19 cellular contexts compared by ENCODE assay signal in the genomic region with DNA sequence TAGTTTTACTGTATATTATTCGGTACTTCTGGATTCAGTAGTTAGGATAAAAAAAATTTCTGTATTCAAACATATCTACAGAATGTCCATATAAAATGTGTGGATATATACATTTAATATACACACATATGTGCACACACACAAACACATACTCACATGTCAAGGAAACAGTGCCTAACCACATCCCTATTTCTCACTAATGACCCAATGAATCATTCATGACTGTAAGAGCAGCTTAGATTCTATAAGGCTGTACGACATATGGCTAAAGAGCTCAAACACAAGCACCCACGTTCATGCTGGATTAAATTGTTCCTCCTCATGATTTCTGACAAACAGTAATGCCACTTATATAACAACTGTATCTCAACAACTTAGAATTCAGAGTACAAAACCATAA.
A peak's percentile ranks its signal among the peaks of the same experiment; 100 is the strongest.
DNase-seq lines count a peak whose midpoint lies in the region; FAIRE-seq and TF ChIP-seq lines count a peak whose summit lies in the region.
"Had no signal": no experiment of that assay in that cellular context is flagged by ENCODE, and none has a peak within 500 bp of the region (broad histone marks: within the 10 kb centered on the region; RNA-seq: fewer than 3 reads in every experiment).

No MANE protein-coding gene starts in this region.

- TF ChIP-seq EP300 in ovary (IDR thresholded peaks at IDR 0.05): no peak

- intact Hi-C loops in ovary (cut with DNase I): no loop called here

- DNase-seq in NCI-H345 (lab: John Stamatoyannopoulos, UW) (peak; percentile 15), NCI-H345 treated with DMSO at 0.1 percent for 48 hours (lab: John Stamatoyannopoulos, UW; ENCODE audit: unreplicated experiment) (no peak), NCI-H524 (lab: John Stamatoyannopoulos, UW) (peak; percentile 28 to 89), bronchial epithelial cell (ENCODE audit: low read depth) (peak; percentile 1), ovary (no peak), NCI-H2081 (lab: John Stamatoyannopoulos, UW) (no peak)
- DNase-seq in activated naive CD4-positive, alpha-beta T cell (lab: John Stamatoyannopoulos, UW): no peak
- DNase-seq: Caco-2; CD4-positive, alpha-beta T cell; DMS79; H7; KG1; NCI-H1092 treated with DMSO at 0.1 percent for 48 hours; NCI-H146; NCI-H2081 treated with DMSO at 0.1 percent for 48 hours; NCI-H226; NCI-H748 treated with DMSO at 0.1 percent for 48 hours had no signal

- no peak for TF ChIP-seq POLR2A in ovary (IDR thresholded peaks at IDR 0.05)

- no peaks in the 10 kb centered on the region for H3K9me3 ChIP-seq in ovary
- H3K9me3 ChIP-seq: Caco-2, SJSA1 had no signal

- no peak overlapping the region for H3K4me3 ChIP-seq in bronchial epithelial cell (ENCODE audit: low read depth, low read length)
- no peak overlapping the region for H3K4me3 ChIP-seq in ovary
- H3K4me3 ChIP-seq: SJSA1 had no signal

- WGBS in ovary, 3 donors: 65 to 76% (median 75%) methylated on average over 3 of the region's 3 CpGs

- no peaks in the 10 kb centered on the region for H3K4me1 ChIP-seq in ovary (ENCODE audit: insufficient read depth)
- H3K4me1 ChIP-seq: Caco-2, SJSA1 had no signal

- H3K36me3 ChIP-seq in bronchial epithelial cell (ENCODE audit: control insufficient read depth, insufficient read depth, low read length) (no peaks in the 10 kb centered on the region), ovary (no peaks in the 10 kb centered on the region)
- H3K36me3 ChIP-seq: SJSA1 had no signal

- H3K27me3 ChIP-seq in bronchial epithelial cell (ENCODE audit: control insufficient read depth, insufficient read depth, low read length) (no peaks in the 10 kb centered on the region), ovary (no peaks in the 10 kb centered on the region)
- H3K27me3 ChIP-seq: SJSA1 had no signal

- FAIRE-seq in bronchial epithelial cell (lab: Jason Lieb, UNC): no peak
- FAIRE-seq: G401.6 had no signal

- no peak overlapping the region for H3K27ac ChIP-seq in ovary
- H3K27ac ChIP-seq: SJSA1 had no signal

- TF ChIP-seq CTCF in bronchial epithelial cell (IDR thresholded peaks at IDR 0.05; ENCODE audit: insufficient read depth, low read length, severe bottlenecking) (no peak), ovary (IDR thresholded peaks at IDR 0.05) (no peak)

Comparison
In these comparisons a context has a peak if more than half of its experiments do, and no peak if none do; other contexts are left out.
1. DNase-seq: peak in NCI-H345 (single experiment), NCI-H524 (2 of 2) and bronchial epithelial cell (single experiment); none in NCI-H345 treated with DMSO at 0.1 percent for 48 hours (single experiment), ovary (0 of 5), activated naive CD4-positive, alpha-beta T cell (0 of 4) and NCI-H2081 (0 of 2).